ENCODE assay signal across 7 cellular contexts in genomic region chr1:55021965-55022546, GRCh38. TPM values are rescaled to one million over a fixed set of nuclear protein-coding genes. Genes with fewer than 3 reads are reported as not detected.
A peak's percentile ranks its signal among the peaks of the same experiment; 100 is the strongest.
DNase-seq lines count a peak whose midpoint lies in the region; ATAC-seq, FAIRE-seq and TF ChIP-seq lines count a peak whose summit lies in the region.

No MANE protein-coding gene starts in this region.

- H3K36me3 Mint-ChIP-seq in activated B cell treated with CpG ODN at 0.5 μM for 24 hours (ENCODE audit: low read depth), result no peaks in the 10 kb centered on the region

- no peaks in the 10 kb centered on the region for H3K9me3 Mint-ChIP-seq in activated B cell treated with CpG ODN at 0.5 μM for 24 hours

- no peaks in the 10 kb centered on the region for H3K4me1 Mint-ChIP-seq in activated B cell treated with CpG ODN at 0.5 μM for 24 hours

- no peak overlapping the region for H3K27ac Mint-ChIP-seq in activated B cell treated with CpG ODN at 0.5 μM for 24 hours

- FAIRE-seq in GM12892 (lab: Jason Lieb, UNC), result peak; percentile 87

- CTCF ChIA-PET in activated B cell treated with CpG ODN at 0.5 μM for 24 hours (lab: Charles Lee), result interaction anchor here (1.0 to 1.5 kb wide), 4 partner anchors 71 to 348 kb away, joined by 3 to 24 read pairs (median 6); partner anchors contain the start of gene TTC22

- H3K4me3 ChIP-seq in kidney epithelial cell (ENCODE audit: low read depth, low read length), result no peak overlapping the region

- ATAC-seq in HG03066 (IDR thresholded peaks at IDR 0.05; ENCODE audit: low read depth, unreplicated experiment) (peak; percentile 75), activated B cell treated with CpG ODN at 0.5 μM for 24 hours (ENCODE audit: low read depth) (peak; percentile 68)

- DNase-seq in GM12892 (ENCODE audit: insufficient read length), result peak; percentile 78
- DNase-seq in NCI-H2196 (lab: John Stamatoyannopoulos, UW; ENCODE audit: unreplicated experiment), result peak; percentile 93
- DNase-seq in activated B cell treated with CpG ODN at 0.5 μM for 24 hours, result peak; percentile 37
- DNase-seq in central memory CD4-positive, alpha-beta T cell, result peak; percentile 34
- DNase-seq in kidney epithelial cell (ENCODE audit: low read depth), result peak; percentile 72
- peak; percentile 72 for DNase-seq in stimulated activated CD4-positive, alpha-beta T cell treated with anti-CD3 and anti-CD28 coated beads, Interleukin-1b, Interleukin-23, amount 100 ng/mL, for 48 hours

- no peak overlapping the region for H3K4me3 Mint-ChIP-seq in activated B cell treated with CpG ODN at 0.5 μM for 24 hours

- peaks cover 5% of the 10 kb centered on the region for H3K27me3 Mint-ChIP-seq in activated B cell treated with CpG ODN at 0.5 μM for 24 hours

- H3K27me3 ChIP-seq in kidney epithelial cell (ENCODE audit: control insufficient read depth, insufficient read depth, low read length), result peaks cover 3% of the 10 kb centered on the region

- TF ChIP-seq CTCF in activated B cell treated with CpG ODN at 0.5 μM for 24 hours (IDR thresholded peaks at IDR 0.05), result peak; percentile 52
- TF ChIP-seq CTCF in kidney epithelial cell (IDR thresholded peaks at IDR 0.05; ENCODE audit: insufficient read depth, low read length, poor library complexity, severe bottlenecking), result peak; percentile 99

- POLR2A ChIA-PET in activated B cell treated with CpG ODN at 0.5 μM for 24 hours (lab: Charles Lee), result no interaction called here

- intact Hi-C loops in activated B cell treated with CpG ODN at 0.5 μM for 24 hours (cut with micrococcal nuclease), result loop anchor here (1.0 kb wide), 1 partner anchor 77 kb away; no protein-coding TSS in a partner anchor

- H3K36me3 ChIP-seq in kidney epithelial cell (ENCODE audit: control insufficient read depth, insufficient read depth, low read length), result no peaks in the 10 kb centered on the region

- TF ChIP-seq POLR2A in GM12892 (IDR thresholded peaks at IDR 0.05; ENCODE audit: low read depth, low read length), result no peak

RNA-seq across cellular contexts. Expression of gene PCSK9, which starts 17.3 kb away (rescaled TPM):
- not detected for polyA plus RNA-seq in GM12892 (2012; ENCODE audit: missing spikeins)
- total RNA-seq in activated B cell treated with CpG ODN at 0.5 μM for 24 hours (not detected in 2 replicates), kidney epithelial cell (4.5 and 6.8 TPM in 2 replicates)

RNA-seq across cellular contexts. Expression of gene BSND, which starts 23.3 kb away (rescaled TPM):
- not detected for polyA plus RNA-seq in GM12892 (2012; ENCODE audit: missing spikeins)
- total RNA-seq in activated B cell treated with CpG ODN at 0.5 μM for 24 hours (0.05 TPM in 1 of 2 replicates, not detected in the other), kidney epithelial cell (not detected in 2 replicates)

RNA-seq across cellular contexts. Expression of gene TMEM61, which starts 41.6 kb away (rescaled TPM):
- polyA plus RNA-seq in GM12892 (2012; ENCODE audit: missing spikeins), result not detected
- total RNA-seq in activated B cell treated with CpG ODN at 0.5 μM for 24 hours (not detected in 2 replicates), kidney epithelial cell (0.41 and 1.6 TPM in 2 replicates)

Comparison
In these comparisons a context has a peak if more than half of its experiments do, and no peak if none do; other contexts are left out.
1. DNase-seq: peak in every context shown above with its lines; median percentile 93 in NCI-H2196; 78 in GM12892; 72 in kidney epithelial cell; 72 in stimulated activated CD4-positive, alpha-beta T cell treated with anti-CD3 and anti-CD28 coated beads, Interleukin-1b, Interleukin-23, amount 100 ng/mL, for 48 hours; 37 in activated B cell treated with CpG ODN at 0.5 μM for 24 hours; 34 in central memory CD4-positive, alpha-beta T cell.